ENCODE assay signal across 15 cellular contexts in genomic region chr11:12853652-12854296, GRCh38.
DNase-seq lines count a peak whose midpoint lies in the region; ATAC-seq and TF ChIP-seq lines count a peak whose summit lies in the region.
"Had no signal": no experiment of that assay in that cellular context is flagged by ENCODE, and none has a peak within 500 bp of the region (broad histone marks: within the 10 kb centered on the region; RNA-seq: fewer than 3 reads in every experiment).

No MANE protein-coding gene starts in this region.

- peak; percentile 32 for DNase-seq in ACHN
- peak; percentile 37 for DNase-seq in astrocyte of the hippocampus (ENCODE audit: low read depth, low spot score)
- no peak for DNase-seq in left ventricle myocardium superior
- peak in 3 of 5 donors; percentile 66 to 67 (median 67) for DNase-seq in ovary
- no peak for DNase-seq in stimulated activated CD4-positive, alpha-beta T cell treated with anti-CD3 and anti-CD28 coated beads, Interleukin-12 subunit alpha, Interleukin-12 subunit beta, amount 100 ng/mL, for 4 hours
- DNase-seq in A673 (ENCODE audit: low spot score) = no peak
- DNase-seq in anterior cingulate cortex (lab: John Stamatoyannopoulos, UW) = no peak
- DNase-seq: activated CD4-positive, CD25-positive, alpha-beta regulatory T cell treated with anti-CD3 and anti-CD28 coated beads, Interleukin-2, amount 50 U/mL, for 72 hours; activated effector memory CD4-positive, alpha-beta T cell treated with Interleukin-2 at 50 U/mL for 16 hours; EL; naive thymus-derived CD8-positive, alpha-beta T cell; NCI-H1436 treated with DMSO at 0.1 percent for 48 hours; NK-92 treated with Interleukin-12 subunit alpha and Interleukin-12 subunit beta, amount 100 ng/mL, for 24 hours had no signal

- no peaks in the 10 kb centered on the region for H3K9me3 ChIP-seq in ovary
- H3K9me3 ChIP-seq in A673 (ENCODE audit: low read depth, low read length, poor library complexity, severe bottlenecking) = no peaks in the 10 kb centered on the region

- WGBS in ovary, 3 donors = 10 to 19% (median 14%) methylated on average over 7 of the region's 7 CpGs

- H3K4me3 ChIP-seq in ovary (no peak overlapping the region), A673 (ENCODE audit: low read depth, low read length, poor library complexity, severe bottlenecking) (no peak overlapping the region)

- in situ Hi-C loops in ACHN (cut with HindIII; ENCODE audit: low pct_ligation_motif_present, low pct_unique_long_range_greater_than_20kb, low sequenced_read_pairs) = no loop called here

- BruUV-seq in A673 (replicated peaks; lab: Mats Ljungman, UMichigan) = no TSS peak

- CTCF ChIA-PET in A673 (lab: Charles Lee) = no interaction called here

- H3K27me3 ChIP-seq in ovary (no peaks in the 10 kb centered on the region), A673 (replicated peaks; ENCODE audit: insufficient read depth, low read depth, low read length, poor library complexity) (no peaks in the 10 kb centered on the region)

- TF ChIP-seq POLR2A in ovary (IDR thresholded peaks at IDR 0.05) = no peak

- no peak for TF ChIP-seq CTCF in ovary (IDR thresholded peaks at IDR 0.05)
- no peak for TF ChIP-seq CTCF in A673 (conservative IDR thresholded peaks at IDR 0.05; ENCODE audit: low read depth, low read length)

- ATAC-seq in left ventricle myocardium superior = peak; percentile 80
- no peak for ATAC-seq in GM21786 (IDR thresholded peaks at IDR 0.05; ENCODE audit: unreplicated experiment)
- ATAC-seq: naive thymus-derived CD8-positive, alpha-beta T cell; SK-N-SH treated with all-trans-retinoic acid at 6 μM for 48 hours had no signal

- H3K27ac ChIP-seq in ovary (peak overlapping the region; percentile 24 to 48), A673 (ENCODE audit: low read depth, low read length, poor library complexity, severe bottlenecking) (no peak overlapping the region)

- intact Hi-C loops in left ventricle myocardium superior (cut with micrococcal nuclease) (no loop called here), ovary (cut with DNase I) (no loop called here), A673 (cut with micrococcal nuclease; ENCODE audit: unreplicated experiment) (no loop called here)

- POLR2A ChIA-PET in A673 (lab: Charles Lee; ENCODE audit: low non-redundant PET) = no interaction called here

- H3K36me3 ChIP-seq in ovary (no peaks in the 10 kb centered on the region), A673 (ENCODE audit: insufficient read depth, low read length, poor library complexity, severe bottlenecking) (no peaks in the 10 kb centered on the region)

- TF ChIP-seq EP300 in ovary (IDR thresholded peaks at IDR 0.05) = no peak

- H3K4me1 ChIP-seq in ovary (ENCODE audit: insufficient read depth) (peaks cover 13% of the 10 kb centered on the region), A673 (ENCODE audit: insufficient read depth, low read length, poor library complexity, severe bottlenecking) (peaks cover 8% of the 10 kb centered on the region)

Comparison
In these comparisons a context has a peak if more than half of its experiments do, and no peak if none do; other contexts are left out.
1. DNase-seq: peak in ACHN (single experiment), astrocyte of the hippocampus (single experiment) and ovary (3 of 5); none in left ventricle myocardium superior (single experiment), stimulated activated CD4-positive, alpha-beta T cell treated with anti-CD3 and anti-CD28 coated beads, Interleukin-12 subunit alpha, Interleukin-12 subunit beta, amount 100 ng/mL, for 4 hours (single experiment), A673 (single experiment) and anterior cingulate cortex (0 of 58).